Comparison of ENCODE assay signal across 1 cellular context in genomic region chr9:132943677-132944293, GRCh38.
TF ChIP-seq lines count a peak whose summit lies in the region.

No MANE protein-coding gene starts in this region.

TF ChIP-seq in GM12878, 131 proteins besides CTCF, POLR2A, EP300 and RAD21 (continued from another document):
- TF ChIP-seq, protein P1, sequence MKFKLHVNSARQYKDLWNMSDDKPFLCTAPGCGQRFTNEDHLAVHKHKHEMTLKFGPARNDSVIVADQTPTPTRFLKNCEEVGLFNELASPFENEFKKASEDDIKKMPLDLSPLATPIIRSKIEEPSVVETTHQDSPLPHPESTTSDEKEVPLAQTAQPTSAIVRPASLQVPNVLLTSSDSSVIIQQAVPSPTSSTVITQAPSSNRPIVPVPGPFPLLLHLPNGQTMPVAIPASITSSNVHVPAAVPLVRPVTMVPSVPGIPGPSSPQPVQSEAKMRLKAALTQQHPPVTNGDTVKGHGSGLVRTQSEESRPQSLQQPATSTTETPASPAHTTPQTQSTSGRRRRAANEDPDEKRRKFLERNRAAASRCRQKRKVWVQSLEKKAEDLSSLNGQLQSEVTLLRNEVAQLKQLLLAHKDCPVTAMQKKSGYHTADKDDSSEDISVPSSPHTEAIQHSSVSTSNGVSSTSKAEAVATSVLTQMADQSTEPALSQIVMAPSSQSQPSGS (IDR thresholded peaks at IDR 0.05; ENCODE audit: low read length) = no peak
- TF ChIP-seq SMC3 (IDR thresholded peaks at IDR 0.05; ENCODE audit: borderline replicate concordance, low read length) = no peak
- TF ChIP-seq SP1 (IDR thresholded peaks at IDR 0.05; ENCODE audit: low read depth, low read length) = no peak
- TF ChIP-seq SUPT20H (IDR thresholded peaks at IDR 0.05; ENCODE audit: borderline replicate concordance, control insufficient read depth, low read depth, low read length) = no peak
- no peak for TF ChIP-seq ZNF274 (IDR thresholded peaks at IDR 0.05; ENCODE audit: insufficient read depth, insufficient read length)
- TF ChIP-seq, protein P2, sequence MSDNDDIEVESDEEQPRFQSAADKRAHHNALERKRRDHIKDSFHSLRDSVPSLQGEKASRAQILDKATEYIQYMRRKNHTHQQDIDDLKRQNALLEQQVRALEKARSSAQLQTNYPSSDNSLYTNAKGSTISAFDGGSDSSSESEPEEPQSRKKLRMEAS (IDR thresholded peaks at IDR 0.05; ENCODE audit: low read depth, low read length) = no peak
- no peak for TF ChIP-seq POU2F2 (IDR thresholded peaks at IDR 0.05; ENCODE audit: borderline replicate concordance, low read depth, low read length)
- TF ChIP-seq FOXM1 (IDR thresholded peaks at IDR 0.05; ENCODE audit: low read depth, low read length) = no peak
- no peak for TF ChIP-seq REST (IDR thresholded peaks at IDR 0.05; ENCODE audit: low read depth, low read length)
- TF ChIP-seq, protein P3, sequence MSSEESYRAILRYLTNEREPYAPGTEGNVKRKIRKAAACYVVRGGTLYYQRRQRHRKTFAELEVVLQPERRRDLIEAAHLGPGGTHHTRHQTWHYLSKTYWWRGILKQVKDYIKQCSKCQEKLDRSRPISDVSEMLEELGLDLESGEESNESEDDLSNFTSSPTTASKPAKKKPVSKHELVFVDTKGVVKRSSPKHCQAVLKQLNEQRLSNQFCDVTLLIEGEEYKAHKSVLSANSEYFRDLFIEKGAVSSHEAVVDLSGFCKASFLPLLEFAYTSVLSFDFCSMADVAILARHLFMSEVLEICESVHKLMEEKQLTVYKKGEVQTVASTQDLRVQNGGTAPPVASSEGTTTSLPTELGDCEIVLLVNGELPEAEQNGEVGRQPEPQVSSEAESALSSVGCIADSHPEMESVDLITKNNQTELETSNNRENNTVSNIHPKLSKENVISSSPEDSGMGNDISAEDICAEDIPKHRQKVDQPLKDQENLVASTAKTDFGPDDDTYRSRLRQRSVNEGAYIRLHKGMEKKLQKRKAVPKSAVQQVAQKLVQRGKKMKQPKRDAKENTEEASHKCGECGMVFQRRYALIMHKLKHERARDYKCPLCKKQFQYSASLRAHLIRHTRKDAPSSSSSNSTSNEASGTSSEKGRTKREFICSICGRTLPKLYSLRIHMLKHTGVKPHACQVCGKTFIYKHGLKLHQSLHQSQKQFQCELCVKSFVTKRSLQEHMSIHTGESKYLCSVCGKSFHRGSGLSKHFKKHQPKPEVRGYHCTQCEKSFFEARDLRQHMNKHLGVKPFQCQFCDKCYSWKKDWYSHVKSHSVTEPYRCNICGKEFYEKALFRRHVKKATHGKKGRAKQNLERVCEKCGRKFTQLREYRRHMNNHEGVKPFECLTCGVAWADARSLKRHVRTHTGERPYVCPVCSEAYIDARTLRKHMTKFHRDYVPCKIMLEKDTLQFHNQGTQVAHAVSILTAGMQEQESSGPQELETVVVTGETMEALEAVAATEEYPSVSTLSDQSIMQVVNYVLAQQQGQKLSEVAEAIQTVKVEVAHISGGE (CRISPR knock-in tag; IDR thresholded peaks at IDR 0.05) = no peak
- no peak for TF ChIP-seq NBN (IDR thresholded peaks at IDR 0.05)
- TF ChIP-seq, protein P4, sequence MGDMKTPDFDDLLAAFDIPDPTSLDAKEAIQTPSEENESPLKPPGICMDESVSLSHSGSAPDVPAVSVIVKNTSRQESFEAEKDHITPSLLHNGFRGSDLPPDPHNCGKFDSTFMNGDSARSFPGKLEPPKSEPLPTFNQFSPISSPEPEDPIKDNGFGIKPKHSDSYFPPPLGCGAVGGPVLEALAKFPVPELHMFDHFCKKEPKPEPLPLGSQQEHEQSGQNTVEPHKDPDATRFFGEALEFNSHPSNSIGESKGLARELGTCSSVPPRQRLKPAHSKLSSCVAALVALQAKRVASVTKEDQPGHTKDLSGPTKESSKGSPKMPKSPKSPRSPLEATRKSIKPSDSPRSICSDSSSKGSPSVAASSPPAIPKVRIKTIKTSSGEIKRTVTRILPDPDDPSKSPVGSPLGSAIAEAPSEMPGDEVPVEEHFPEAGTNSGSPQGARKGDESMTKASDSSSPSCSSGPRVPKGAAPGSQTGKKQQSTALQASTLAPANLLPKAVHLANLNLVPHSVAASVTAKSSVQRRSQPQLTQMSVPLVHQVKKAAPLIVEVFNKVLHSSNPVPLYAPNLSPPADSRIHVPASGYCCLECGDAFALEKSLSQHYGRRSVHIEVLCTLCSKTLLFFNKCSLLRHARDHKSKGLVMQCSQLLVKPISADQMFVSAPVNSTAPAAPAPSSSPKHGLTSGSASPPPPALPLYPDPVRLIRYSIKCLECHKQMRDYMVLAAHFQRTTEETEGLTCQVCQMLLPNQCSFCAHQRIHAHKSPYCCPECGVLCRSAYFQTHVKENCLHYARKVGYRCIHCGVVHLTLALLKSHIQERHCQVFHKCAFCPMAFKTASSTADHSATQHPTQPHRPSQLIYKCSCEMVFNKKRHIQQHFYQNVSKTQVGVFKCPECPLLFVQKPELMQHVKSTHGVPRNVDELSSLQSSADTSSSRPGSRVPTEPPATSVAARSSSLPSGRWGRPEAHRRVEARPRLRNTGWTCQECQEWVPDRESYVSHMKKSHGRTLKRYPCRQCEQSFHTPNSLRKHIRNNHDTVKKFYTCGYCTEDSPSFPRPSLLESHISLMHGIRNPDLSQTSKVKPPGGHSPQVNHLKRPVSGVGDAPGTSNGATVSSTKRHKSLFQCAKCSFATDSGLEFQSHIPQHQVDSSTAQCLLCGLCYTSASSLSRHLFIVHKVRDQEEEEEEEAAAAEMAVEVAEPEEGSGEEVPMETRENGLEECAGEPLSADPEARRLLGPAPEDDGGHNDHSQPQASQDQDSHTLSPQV (IDR thresholded peaks at IDR 0.05) = no peak
- TF ChIP-seq ZNF207 (IDR thresholded peaks at IDR 0.05; ENCODE audit: borderline replicate concordance) = no peak
- TF ChIP-seq, protein P5, sequence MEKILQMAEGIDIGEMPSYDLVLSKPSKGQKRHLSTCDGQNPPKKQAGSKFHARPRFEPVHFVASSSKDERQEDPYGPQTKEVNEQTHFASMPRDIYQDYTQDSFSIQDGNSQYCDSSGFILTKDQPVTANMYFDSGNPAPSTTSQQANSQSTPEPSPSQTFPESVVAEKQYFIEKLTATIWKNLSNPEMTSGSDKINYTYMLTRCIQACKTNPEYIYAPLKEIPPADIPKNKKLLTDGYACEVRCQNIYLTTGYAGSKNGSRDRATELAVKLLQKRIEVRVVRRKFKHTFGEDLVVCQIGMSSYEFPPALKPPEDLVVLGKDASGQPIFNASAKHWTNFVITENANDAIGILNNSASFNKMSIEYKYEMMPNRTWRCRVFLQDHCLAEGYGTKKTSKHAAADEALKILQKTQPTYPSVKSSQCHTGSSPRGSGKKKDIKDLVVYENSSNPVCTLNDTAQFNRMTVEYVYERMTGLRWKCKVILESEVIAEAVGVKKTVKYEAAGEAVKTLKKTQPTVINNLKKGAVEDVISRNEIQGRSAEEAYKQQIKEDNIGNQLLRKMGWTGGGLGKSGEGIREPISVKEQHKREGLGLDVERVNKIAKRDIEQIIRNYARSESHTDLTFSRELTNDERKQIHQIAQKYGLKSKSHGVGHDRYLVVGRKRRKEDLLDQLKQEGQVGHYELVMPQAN (conservative IDR thresholded peaks at IDR 0.05) = no peak
